Comparison of ENCODE assay signal across 28 cellular contexts in the genomic region with DNA sequence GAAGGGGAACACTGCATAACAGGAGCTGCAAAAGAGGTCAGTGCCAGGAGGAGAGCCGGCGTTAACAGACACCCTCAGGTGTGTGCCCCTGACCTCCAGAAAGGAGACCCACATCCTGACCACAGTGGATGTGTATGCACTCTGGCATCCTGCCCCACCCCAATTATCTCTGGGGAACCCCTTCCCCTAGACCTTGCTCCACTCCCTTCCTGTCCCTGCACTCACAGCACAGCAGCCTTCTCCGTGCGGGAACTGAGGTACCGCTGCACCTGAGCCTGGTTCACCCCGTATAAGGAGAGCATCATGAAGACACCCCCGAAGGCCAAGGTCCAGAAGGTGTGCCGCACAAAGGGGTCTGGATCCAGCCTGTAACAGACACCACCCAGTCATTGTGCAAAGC. TPM values are rescaled to one million over a fixed set of nuclear protein-coding genes. Genes with fewer than 3 reads are reported as not detected.
"Had no signal": no experiment of that assay in that cellular context is flagged by ENCODE, and none has a peak within 500 bp of the region (broad histone marks: within the 10 kb centered on the region; RNA-seq: fewer than 3 reads in every experiment).

No MANE protein-coding gene starts in this region.

- H3K4me3 Mint-ChIP-seq: activated naive CD4-positive, alpha-beta T cell treated with anti-CD3 and anti-CD28 coated beads, Interleukin-2, amount 50 U/mL, for 24 hours; central memory CD8-positive, alpha-beta T cell; memory B cell; naive thymus-derived CD8-positive, alpha-beta T cell; neural crest cell; T-helper 1 cell treated with Interleukin-12 subunit alpha and Interleukin-12 subunit beta and Interleukin-4 antibody, amounts not matched to agents 30 μg/mL and 1 μg/mL, for 36 hours had no signal

- H3K9me3 Mint-ChIP-seq: activated naive CD4-positive, alpha-beta T cell treated with anti-CD3 and anti-CD28 coated beads, Interleukin-2, amount 50 U/mL, for 24 hours; central memory CD8-positive, alpha-beta T cell; memory B cell; naive thymus-derived CD8-positive, alpha-beta T cell; neural crest cell; T-helper 1 cell treated with Interleukin-12 subunit alpha and Interleukin-12 subunit beta and Interleukin-4 antibody, amounts not matched to agents 30 μg/mL and 1 μg/mL, for 36 hours had no signal

- DNase-seq: activated CD4-positive, alpha-beta T cell treated with anti-CD3 and anti-CD28 coated beads, Interleukin-2, amount 50 U/mL, for 1 hour; activated CD8-positive, alpha-beta memory T cell treated with anti-CD3 and anti-CD28 coated beads, Interleukin-2, amount 50 U/mL, for 48 hours; activated gamma-delta T cell; anterior cingulate cortex; dermis blood vessel endothelial cell; effector CD4-positive, alpha-beta T cell; esophagus squamous epithelium; foreskin melanocyte; heart right ventricle; kidney glomerular epithelial cell; naive thymus-derived CD8-positive, alpha-beta T cell; nucleus accumbens; psoas muscle; spleen; stimulated activated naive CD8-positive, alpha-beta T cell treated with anti-CD3 and anti-CD28 coated beads, Interleukin-15, Interleukin-2, amounts not matched to agents 100 U/mL and 50 U/mL, for 24 hours; T1000; testis; transverse colon; WERI-Rb-1 had no signal

- H3K27me3 Mint-ChIP-seq: activated naive CD4-positive, alpha-beta T cell treated with anti-CD3 and anti-CD28 coated beads, Interleukin-2, amount 50 U/mL, for 24 hours; central memory CD8-positive, alpha-beta T cell; memory B cell; naive thymus-derived CD8-positive, alpha-beta T cell had no signal

- ATAC-seq: activated CD4-positive, CD25-positive, alpha-beta regulatory T cell treated with anti-CD3 and anti-CD28 coated beads, Interleukin-2, amount 50 U/mL, for 24 hours; heart right ventricle; left lobe of liver; naive thymus-derived CD8-positive, alpha-beta T cell; psoas muscle; stimulated activated naive CD8-positive, alpha-beta T cell treated with anti-CD3 and anti-CD28 coated beads, Interleukin-15, Interleukin-2, amounts not matched to agents 100 U/mL and 50 U/mL, for 24 hours had no signal

- H3K27ac Mint-ChIP-seq: activated naive CD4-positive, alpha-beta T cell treated with anti-CD3 and anti-CD28 coated beads, Interleukin-2, amount 50 U/mL, for 24 hours; memory B cell; T-helper 1 cell treated with Interleukin-12 subunit alpha and Interleukin-12 subunit beta and Interleukin-4 antibody, amounts not matched to agents 30 μg/mL and 1 μg/mL, for 36 hours had no signal

RNA-seq across cellular contexts. Expression of gene TCF23, which starts 55.8 kb away (rescaled TPM):
- total RNA-seq: bronchial epithelial cell; dermis blood vessel endothelial cell; esophagus squamous epithelium; glomerular endothelial cell; naive thymus-derived CD8-positive, alpha-beta T cell; neural crest cell; transverse colon had no signal

RNA-seq across cellular contexts. Expression of gene SLC30A3, which starts 58.3 kb away (rescaled TPM):
- total RNA-seq: bronchial epithelial cell; left lobe of liver; naive thymus-derived CD8-positive, alpha-beta T cell had no signal
